1 cellular context compared by ENCODE assay signal in the genomic region with DNA sequence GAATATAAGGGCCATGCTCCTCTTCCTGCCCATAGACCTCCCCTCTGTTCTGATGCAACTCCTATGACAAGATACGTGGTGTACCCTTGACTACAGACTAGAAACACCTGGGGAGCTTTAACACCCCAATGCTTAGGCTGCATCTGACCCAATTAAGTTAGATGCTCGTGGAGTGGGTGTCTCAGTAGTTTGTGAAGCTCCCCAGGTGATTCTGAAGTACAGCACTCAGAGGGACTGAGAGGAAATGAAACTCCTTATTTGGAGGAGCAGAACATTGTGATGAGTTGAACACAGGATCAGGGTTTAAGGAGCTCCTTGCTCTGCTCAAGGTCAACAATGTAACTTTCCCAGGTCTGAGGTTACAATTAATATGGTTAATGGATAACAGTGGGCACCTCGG.
TF ChIP-seq lines count a peak whose summit lies in the region.

No MANE protein-coding gene starts in this region.

TF ChIP-seq in GM23338, 12 proteins besides CTCF, POLR2A, EP300 and RAD21 (continued from another document):
- no peak for TF ChIP-seq ZNF331 (CRISPR knock-in tag; IDR thresholded peaks at IDR 0.05; ENCODE audit: low read depth)
- TF ChIP-seq JUNB (IDR thresholded peaks at IDR 0.05; ENCODE audit: unreplicated experiment): no peak
- TF ChIP-seq EZH2 (IDR thresholded peaks at IDR 0.05; ENCODE audit: low read depth, unreplicated experiment): no peak
- TF ChIP-seq, protein P1, sequence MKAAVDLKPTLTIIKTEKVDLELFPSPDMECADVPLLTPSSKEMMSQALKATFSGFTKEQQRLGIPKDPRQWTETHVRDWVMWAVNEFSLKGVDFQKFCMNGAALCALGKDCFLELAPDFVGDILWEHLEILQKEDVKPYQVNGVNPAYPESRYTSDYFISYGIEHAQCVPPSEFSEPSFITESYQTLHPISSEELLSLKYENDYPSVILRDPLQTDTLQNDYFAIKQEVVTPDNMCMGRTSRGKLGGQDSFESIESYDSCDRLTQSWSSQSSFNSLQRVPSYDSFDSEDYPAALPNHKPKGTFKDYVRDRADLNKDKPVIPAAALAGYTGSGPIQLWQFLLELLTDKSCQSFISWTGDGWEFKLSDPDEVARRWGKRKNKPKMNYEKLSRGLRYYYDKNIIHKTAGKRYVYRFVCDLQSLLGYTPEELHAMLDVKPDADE (IDR thresholded peaks at IDR 0.05): no peak
- TF ChIP-seq, protein P2, sequence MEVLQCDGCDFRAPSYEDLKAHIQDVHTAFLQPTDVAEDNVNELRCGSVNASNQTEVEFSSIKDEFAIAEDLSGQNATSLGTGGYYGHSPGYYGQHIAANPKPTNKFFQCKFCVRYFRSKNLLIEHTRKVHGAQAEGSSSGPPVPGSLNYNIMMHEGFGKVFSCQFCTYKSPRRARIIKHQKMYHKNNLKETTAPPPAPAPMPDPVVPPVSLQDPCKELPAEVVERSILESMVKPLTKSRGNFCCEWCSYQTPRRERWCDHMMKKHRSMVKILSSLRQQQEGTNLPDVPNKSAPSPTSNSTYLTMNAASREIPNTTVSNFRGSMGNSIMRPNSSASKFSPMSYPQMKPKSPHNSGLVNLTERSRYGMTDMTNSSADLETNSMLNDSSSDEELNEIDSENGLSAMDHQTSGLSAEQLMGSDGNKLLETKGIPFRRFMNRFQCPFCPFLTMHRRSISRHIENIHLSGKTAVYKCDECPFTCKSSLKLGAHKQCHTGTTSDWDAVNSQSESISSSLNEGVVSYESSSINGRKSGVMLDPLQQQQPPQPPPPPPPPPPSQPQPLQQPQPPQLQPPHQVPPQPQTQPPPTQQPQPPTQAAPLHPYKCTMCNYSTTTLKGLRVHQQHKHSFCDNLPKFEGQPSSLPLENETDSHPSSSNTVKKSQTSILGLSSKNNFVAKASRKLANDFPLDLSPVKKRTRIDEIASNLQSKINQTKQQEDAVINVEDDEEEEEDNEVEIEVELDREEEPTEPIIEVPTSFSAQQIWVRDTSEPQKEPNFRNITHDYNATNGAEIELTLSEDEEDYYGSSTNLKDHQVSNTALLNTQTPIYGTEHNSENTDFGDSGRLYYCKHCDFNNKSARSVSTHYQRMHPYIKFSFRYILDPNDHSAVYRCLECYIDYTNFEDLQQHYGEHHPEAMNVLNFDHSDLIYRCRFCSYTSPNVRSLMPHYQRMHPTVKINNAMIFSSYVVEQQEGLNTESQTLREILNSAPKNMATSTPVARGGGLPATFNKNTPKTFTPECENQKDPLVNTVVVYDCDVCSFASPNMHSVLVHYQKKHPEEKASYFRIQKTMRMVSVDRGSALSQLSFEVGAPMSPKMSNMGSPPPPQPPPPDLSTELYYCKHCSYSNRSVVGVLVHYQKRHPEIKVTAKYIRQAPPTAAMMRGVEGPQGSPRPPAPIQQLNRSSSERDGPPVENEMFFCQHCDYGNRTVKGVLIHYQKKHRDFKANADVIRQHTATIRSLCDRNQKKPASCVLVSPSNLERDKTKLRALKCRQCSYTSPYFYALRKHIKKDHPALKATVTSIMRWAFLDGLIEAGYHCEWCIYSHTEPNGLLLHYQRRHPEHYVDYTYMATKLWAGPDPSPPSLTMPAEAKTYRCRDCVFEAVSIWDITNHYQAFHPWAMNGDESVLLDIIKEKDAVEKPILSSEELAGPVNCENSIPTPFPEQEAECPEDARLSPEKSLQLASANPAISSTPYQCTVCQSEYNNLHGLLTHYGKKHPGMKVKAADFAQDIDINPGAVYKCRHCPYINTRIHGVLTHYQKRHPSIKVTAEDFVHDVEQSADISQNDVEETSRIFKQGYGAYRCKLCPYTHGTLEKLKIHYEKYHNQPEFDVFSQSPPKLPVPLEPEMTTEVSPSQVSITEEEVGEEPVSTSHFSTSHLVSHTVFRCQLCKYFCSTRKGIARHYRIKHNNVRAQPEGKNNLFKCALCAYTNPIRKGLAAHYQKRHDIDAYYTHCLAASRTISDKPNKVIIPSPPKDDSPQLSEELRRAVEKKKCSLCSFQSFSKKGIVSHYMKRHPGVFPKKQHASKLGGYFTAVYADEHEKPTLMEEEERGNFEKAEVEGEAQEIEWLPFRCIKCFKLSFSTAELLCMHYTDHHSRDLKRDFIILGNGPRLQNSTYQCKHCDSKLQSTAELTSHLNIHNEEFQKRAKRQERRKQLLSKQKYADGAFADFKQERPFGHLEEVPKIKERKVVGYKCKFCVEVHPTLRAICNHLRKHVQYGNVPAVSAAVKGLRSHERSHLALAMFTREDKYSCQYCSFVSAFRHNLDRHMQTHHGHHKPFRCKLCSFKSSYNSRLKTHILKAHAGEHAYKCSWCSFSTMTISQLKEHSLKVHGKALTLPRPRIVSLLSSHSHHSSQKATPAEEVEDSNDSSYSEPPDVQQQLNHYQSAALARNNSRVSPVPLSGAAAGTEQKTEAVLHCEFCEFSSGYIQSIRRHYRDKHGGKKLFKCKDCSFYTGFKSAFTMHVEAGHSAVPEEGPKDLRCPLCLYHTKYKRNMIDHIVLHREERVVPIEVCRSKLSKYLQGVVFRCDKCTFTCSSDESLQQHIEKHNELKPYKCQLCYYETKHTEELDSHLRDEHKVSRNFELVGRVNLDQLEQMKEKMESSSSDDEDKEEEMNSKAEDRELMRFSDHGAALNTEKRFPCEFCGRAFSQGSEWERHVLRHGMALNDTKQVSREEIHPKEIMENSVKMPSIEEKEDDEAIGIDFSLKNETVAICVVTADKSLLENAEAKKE (CRISPR knock-in tag; IDR thresholded peaks at IDR 0.05): no peak
- TF ChIP-seq STAT1 (IDR thresholded peaks at IDR 0.05; ENCODE audit: unreplicated experiment): no peak
- no peak for TF ChIP-seq EZH2phosphoT487 (IDR thresholded peaks at IDR 0.05; ENCODE audit: unreplicated experiment)
